ENCODE assay signal across 13 cellular contexts in genomic region chr2:121363632-121364420, GRCh38.
DNase-seq lines count a peak whose midpoint lies in the region; ATAC-seq, FAIRE-seq and TF ChIP-seq lines count a peak whose summit lies in the region.
"Had no signal": no experiment of that assay in that cellular context is flagged by ENCODE, and none has a peak within 500 bp of the region (broad histone marks: within the 10 kb centered on the region; RNA-seq: fewer than 3 reads in every experiment).

No MANE protein-coding gene starts in this region.

- H3K27me3 ChIP-seq in foreskin keratinocyte = no peaks in the 10 kb centered on the region
- no peaks in the 10 kb centered on the region for H3K27me3 ChIP-seq in small intestine (ENCODE audit: control insufficient read depth in 2 of 2, insufficient read depth in 2 of 2, low read length in 2 of 2)

- H3K27ac Mint-ChIP-seq in effector memory CD8-positive, alpha-beta T cell = peak overlapping the region in 1 of 2 donors; percentile 9

- 56 to 57% (median 57%) methylated on average over 5 of the region's 5 CpGs for WGBS in small intestine, 3 donors

- no peak for TF ChIP-seq CTCF in foreskin keratinocyte (conservative IDR thresholded peaks at IDR 0.05)

- FAIRE-seq in small intestine (lab: Jason Lieb, UNC) = no peak
- FAIRE-seq: G401.6, TTC549 had no signal

- peaks cover 65% of the 10 kb centered on the region for H3K36me3 Mint-ChIP-seq in effector memory CD8-positive, alpha-beta T cell (ENCODE audit: insufficient read depth)

- ATAC-seq in foreskin keratinocyte = peak; percentile 85
- ATAC-seq in effector memory CD8-positive, alpha-beta T cell (replicated peaks) = no peak
- ATAC-seq in GM19397 (IDR thresholded peaks at IDR 0.05; ENCODE audit: unreplicated experiment) = no peak
- ATAC-seq: K562 had no signal

- no peak overlapping the region for H3K4me3 Mint-ChIP-seq in effector memory CD8-positive, alpha-beta T cell

- H3K4me1 Mint-ChIP-seq in effector memory CD8-positive, alpha-beta T cell (ENCODE audit: low read depth in 2 of 2) = peaks cover 1 to 4% of the 10 kb centered on the region in 2 donors

- H3K4me3 ChIP-seq in small intestine (ENCODE audit: low read depth in 1 of 2, low read length in 2 of 2) = no peak overlapping the region
- H3K4me3 ChIP-seq: K562 had no signal

- peak overlapping the region; percentile 54 for H3K27ac ChIP-seq in foreskin keratinocyte
- H3K27ac ChIP-seq in small intestine (ENCODE audit: low read depth in 1 of 2, low read length in 1 of 2) = no peak overlapping the region
- H3K27ac ChIP-seq: parathyroid adenoma had no signal

- DNase-seq in GM04503 (ENCODE audit: low read depth) (peak; percentile 67), amniotic epithelial cell (ENCODE audit: low read depth) (peak; percentile 33), foreskin keratinocyte (peak; percentile 84 to 90), renal cortical epithelial cell (ENCODE audit: low read depth) (peak; percentile 53), small intestine (no peak)
- DNase-seq in stimulated activated CD4-positive, alpha-beta T cell treated with anti-CD3 and anti-CD28 coated beads, Interleukin-4, amount 100 ng/mL, for 24 hours = no peak
- DNase-seq in effector memory CD8-positive, alpha-beta T cell = no peak
- DNase-seq: NCI-H82 had no signal

- no peaks in the 10 kb centered on the region for H3K9me3 ChIP-seq in small intestine (ENCODE audit: control insufficient read depth, low read depth)

- H3K36me3 ChIP-seq in small intestine (ENCODE audit: control insufficient read depth in 2 of 2, insufficient read depth in 2 of 2, low read length in 2 of 2) = peaks cover 0 to 33% of the 10 kb centered on the region in 2 donors

- H3K27me3 Mint-ChIP-seq in effector memory CD8-positive, alpha-beta T cell = no peaks in the 10 kb centered on the region

- H3K4me1 ChIP-seq in foreskin keratinocyte = peaks cover 29% of the 10 kb centered on the region
- no peaks in the 10 kb centered on the region for H3K4me1 ChIP-seq in small intestine (ENCODE audit: control insufficient read depth in 2 of 2, insufficient read depth in 1 of 2, low read depth in 1 of 2, low read length in 1 of 2)

- no peaks in the 10 kb centered on the region for H3K9me3 Mint-ChIP-seq in effector memory CD8-positive, alpha-beta T cell

Comparison
In these comparisons a context has a peak if more than half of its experiments do, and no peak if none do; other contexts are left out.
1. DNase-seq: peak in GM04503 (single experiment), amniotic epithelial cell (single experiment), foreskin keratinocyte (2 of 2) and renal cortical epithelial cell (single experiment); none in stimulated activated CD4-positive, alpha-beta T cell treated with anti-CD3 and anti-CD28 coated beads, Interleukin-4, amount 100 ng/mL, for 24 hours (single experiment), small intestine (single experiment) and effector memory CD8-positive, alpha-beta T cell (0 of 3).